In genomic region chr15:78065973-78066946, GRCh38 we compare ENCODE assay signal across 8 cellular contexts. TPM values are rescaled to one million over a fixed set of nuclear protein-coding genes. Genes with fewer than 3 reads are reported as not detected.
DNase-seq lines count a peak whose midpoint lies in the region; ATAC-seq and TF ChIP-seq lines count a peak whose summit lies in the region.

No MANE protein-coding gene starts in this region.

- H3K27ac ChIP-seq in right atrium auricular region (peak overlapping the region; percentile 76 to 88), colonic mucosa (peak overlapping the region; percentile 62), stomach smooth muscle (ENCODE audit: low read length) (peak overlapping the region; percentile 82)

- no peak overlapping the region for H3K4me3 ChIP-seq in right atrium auricular region
- no peak overlapping the region for H3K4me3 ChIP-seq in colonic mucosa
- peak overlapping the region in 1 of 2 donors; percentile 40 for H3K4me3 ChIP-seq in stomach smooth muscle (ENCODE audit: low read length in 2 of 2)

- H3K4me1 ChIP-seq in right atrium auricular region (peaks cover 0 to 84% of the 10 kb centered on the region in 2 donors), colonic mucosa (peaks cover 31% of the 10 kb centered on the region), stomach smooth muscle (ENCODE audit: control insufficient read depth, insufficient read depth, low read length) (peaks cover 61% of the 10 kb centered on the region)

- peak overlapping the region in 1 of 2 donors; percentile 36 for H3K9ac ChIP-seq in colonic mucosa (ENCODE audit: low read depth in 2 of 2, low read length in 2 of 2)
- no peak overlapping the region for H3K9ac ChIP-seq in stomach smooth muscle (ENCODE audit: low read length in 2 of 2)

- H3K9me3 ChIP-seq in right atrium auricular region, result no peaks in the 10 kb centered on the region
- H3K9me3 ChIP-seq in colonic mucosa, result no peaks in the 10 kb centered on the region
- H3K9me3 ChIP-seq in stomach smooth muscle (ENCODE audit: control insufficient read depth in 2 of 2, low read length in 2 of 2), result no peaks in the 10 kb centered on the region

- no peaks in the 10 kb centered on the region for H3K27me3 ChIP-seq in right atrium auricular region
- no peaks in the 10 kb centered on the region for H3K27me3 ChIP-seq in colonic mucosa
- no peaks in the 10 kb centered on the region for H3K27me3 ChIP-seq in stomach smooth muscle (ENCODE audit: control insufficient read depth in 1 of 2, insufficient read depth in 2 of 2, low read length in 2 of 2)

- ATAC-seq in Right ventricle myocardium superior (ENCODE audit: poor library complexity) (no peak), HG03457 (IDR thresholded peaks at IDR 0.05; ENCODE audit: unreplicated experiment) (peak; percentile 35)

- intact Hi-C loops in Right ventricle myocardium superior (cut with DNase I) (no loop called here), colonic mucosa (cut with DNase I) (no loop called here)

- TF ChIP-seq CTCF in right atrium auricular region (IDR thresholded peaks at IDR 0.05), result no peak
- TF ChIP-seq CTCF in colonic mucosa (IDR thresholded peaks at IDR 0.05), result no peak

- H3K36me3 ChIP-seq in right atrium auricular region, result no peaks in the 10 kb centered on the region
- H3K36me3 ChIP-seq in colonic mucosa, result no peaks in the 10 kb centered on the region
- H3K36me3 ChIP-seq in stomach smooth muscle (ENCODE audit: control insufficient read depth in 2 of 2, insufficient read depth in 2 of 2, low read length in 2 of 2), result no peaks in the 10 kb centered on the region

- no peak for DNase-seq in right atrium auricular region (ENCODE audit: low spot score)
- DNase-seq in Right ventricle myocardium superior, result no peak
- no peak for DNase-seq in colonic mucosa
- DNase-seq in DMS79 treated with DMSO at 0.1 percent for 48 hours (lab: John Stamatoyannopoulos, UW), result no peak
- DNase-seq in NCI-H510A (lab: John Stamatoyannopoulos, UW), result no peak
- DNase-seq in NCI-H2029 (lab: John Stamatoyannopoulos, UW), result no peak

RNA-seq across cellular contexts. Expression of gene TBC1D2B, which starts 11.3 kb away (rescaled TPM):
- total RNA-seq in right atrium auricular region (10 to 100 TPM; 12.5 to 27.7 TPM), Right ventricle myocardium superior (9.8 TPM), colonic mucosa (10 to 100 TPM; 35.9 to 49.1 TPM)

RNA-seq across cellular contexts. Expression of gene SH2D7, which starts 26.1 kb away (rescaled TPM):
- total RNA-seq in right atrium auricular region (not detected), Right ventricle myocardium superior (not detected), colonic mucosa (1 to 10 TPM in 1 of 2 donors, under 1 TPM in 1; 0.58 to 1.6 TPM)
